In the genomic region with DNA sequence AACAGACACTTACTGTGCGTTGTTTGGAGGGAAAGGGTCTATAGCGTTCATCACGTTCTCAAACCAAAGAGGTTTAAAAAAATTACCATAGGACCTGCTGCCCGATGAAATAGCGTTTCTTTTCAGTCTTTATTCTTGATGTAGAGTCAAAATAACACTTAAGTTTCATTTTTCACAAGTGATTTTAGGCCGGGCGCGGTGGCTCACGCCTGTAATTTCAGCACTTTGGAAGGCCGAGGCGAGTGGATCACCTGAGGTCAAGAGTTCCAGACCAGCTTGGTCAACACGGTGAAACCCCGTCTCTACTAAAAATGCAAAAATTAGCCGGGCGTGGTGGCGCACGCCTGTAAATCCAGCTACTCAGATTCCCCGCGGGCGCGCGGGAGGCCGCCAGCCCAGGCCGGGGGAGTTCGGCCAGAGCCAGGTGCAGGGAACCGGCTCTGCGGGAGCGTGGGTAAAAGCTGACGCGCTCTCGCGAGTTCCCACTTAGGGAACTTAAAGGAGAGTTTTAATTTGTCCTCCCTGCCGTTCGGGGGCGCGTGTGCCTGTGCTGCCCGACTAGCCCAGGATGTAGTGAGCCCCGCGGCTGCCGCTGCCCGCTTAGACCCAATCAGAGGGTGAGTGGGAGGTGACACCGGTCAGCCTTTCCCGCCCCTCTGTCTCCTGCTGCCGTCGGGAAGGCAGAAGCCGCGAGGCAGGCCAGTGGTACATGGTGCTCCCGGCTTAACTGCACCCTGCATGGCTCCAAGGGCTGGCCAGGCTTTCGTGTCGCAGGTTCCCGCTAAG, we compare ENCODE assay signal across 8 cellular contexts. TPM values are rescaled to one million over a fixed set of nuclear protein-coding genes. Genes with fewer than 3 reads are reported as not detected.
DNase-seq lines count a peak whose midpoint lies in the region; ATAC-seq and TF ChIP-seq lines count a peak whose summit lies in the region.

No MANE protein-coding gene starts in this region.

- H3K4me2 ChIP-seq in hepatocyte, result peak overlapping the region; percentile 79

- H3K4me3 ChIP-seq in astrocyte of the cerebellum (ENCODE audit: low read depth, low read length) (peak overlapping the region; percentile 78), hepatocyte (peak overlapping the region; percentile 76)

- H3K36me3 ChIP-seq in hepatocyte (replicated peaks; ENCODE audit: insufficient read depth, low read depth), result no peaks in the 10 kb centered on the region

- ATAC-seq in HG02973 (IDR thresholded peaks at IDR 0.05; ENCODE audit: unreplicated experiment), result peak; percentile 42
- peak; percentile 93 for ATAC-seq in sciatic nerve

- TF ChIP-seq POLR2A in GM18526 (IDR thresholded peaks at IDR 0.05; ENCODE audit: extremely low read depth, insufficient read length), result peak; percentile 19

- peak overlapping the region; percentile 100 for H2AFZ ChIP-seq in hepatocyte

- no peak for TF ChIP-seq CTCF in astrocyte of the cerebellum (IDR thresholded peaks at IDR 0.05; ENCODE audit: low read depth, low read length, missing control alignments)
- no peak for TF ChIP-seq CTCF in hepatocyte (IDR thresholded peaks at IDR 0.05; ENCODE audit: poor library complexity)

- no peaks in the 10 kb centered on the region for H3K9me3 ChIP-seq in hepatocyte (ENCODE audit: low read depth)

- in situ Hi-C loops in astrocyte of the cerebellum (cut with HindIII; ENCODE audit: low sequenced_read_pairs), result no loop called here

- no peaks in the 10 kb centered on the region for H3K9me2 ChIP-seq in hepatocyte (replicated peaks; ENCODE audit: insufficient read depth)

- no peaks in the 10 kb centered on the region for H3K27me3 ChIP-seq in hepatocyte

- peak overlapping the region; percentile 93 for H3K27ac ChIP-seq in hepatocyte

- intact Hi-C loops in sciatic nerve (cut with DNase I), result no loop called here

- 62% methylated on average over 51 of the region's 51 CpGs for WGBS in hepatocyte (ENCODE audit: low lambda C conversion rate, missing lambda C conversion rate)

- H3K4me1 ChIP-seq in hepatocyte (ENCODE audit: insufficient read depth), result peaks cover 7% of the 10 kb centered on the region

- DNase-seq in T-helper 1 cell (peak; percentile 16 to 79 (median 31)), astrocyte of the cerebellum (ENCODE audit: low read depth) (no peak), hepatocyte (ENCODE audit: low spot score) (peak; percentile 14), sciatic nerve (ENCODE audit: low spot score) (peak; percentile 87), NCI-H2107 treated with DMSO at 0.1 percent for 48 hours (lab: John Stamatoyannopoulos, UW; ENCODE audit: unreplicated experiment) (no peak), SK-N-DZ (ENCODE audit: low spot score) (no peak)

- no peaks in the 10 kb centered on the region for H4K20me1 ChIP-seq in hepatocyte (ENCODE audit: insufficient read depth, poor library complexity, severe bottlenecking)

- H3K79me2 ChIP-seq in hepatocyte, result peaks cover 35% of the 10 kb centered on the region

RNA-seq across cellular contexts. Expression of a gene that starts 35.8 kb away (rescaled TPM):
- total RNA-seq in hepatocyte, result 11.0 and 11.2 TPM in 2 replicates
- polyA plus RNA-seq in hepatocyte, result 11.0 and 15.3 TPM in 2 replicates
- total RNA-seq in sciatic nerve, result 28.2 TPM
- 19.5 and 28.7 TPM in 2 replicates for polyA plus RNA-seq in SK-N-DZ (2014; cell fraction: cytosol; rRNA removed)
- polyA plus RNA-seq in SK-N-DZ (2014; cell fraction: nucleus; rRNA removed), result 56.7 and 57.4 TPM in 2 replicates

Comparison
In these comparisons a context has a peak if more than half of its experiments do, and no peak if none do; other contexts are left out.
1. DNase-seq: peak in T-helper 1 cell (5 of 5), hepatocyte (single experiment) and sciatic nerve (single experiment); none in astrocyte of the cerebellum (single experiment), NCI-H2107 treated with DMSO at 0.1 percent for 48 hours (single experiment) and SK-N-DZ (single experiment).